ENCODE assay signal across 11 cellular contexts in the genomic region with DNA sequence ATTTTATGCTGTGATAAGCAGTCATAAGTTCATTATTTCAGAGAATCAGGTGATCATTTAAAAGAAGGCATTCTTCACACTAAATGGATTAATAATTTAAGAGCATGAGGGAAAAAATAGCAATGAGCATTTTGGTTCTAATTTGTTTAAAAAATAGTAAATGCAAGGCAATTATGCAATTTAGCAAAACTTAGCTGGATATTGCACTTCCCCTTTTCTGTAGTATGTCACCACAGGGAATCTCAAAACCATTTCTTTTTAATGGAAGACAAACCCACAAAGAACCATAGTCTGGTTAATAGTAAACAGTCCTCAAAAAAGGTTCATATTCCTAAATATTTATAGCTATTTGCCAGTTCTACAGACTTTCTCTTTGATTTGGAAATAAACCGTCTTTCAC.
"Had no signal": no experiment of that assay in that cellular context is flagged by ENCODE, and none has a peak within 500 bp of the region (broad histone marks: within the 10 kb centered on the region; RNA-seq: fewer than 3 reads in every experiment).

No MANE protein-coding gene starts in this region.

- H3K27ac ChIP-seq: foreskin keratinocyte, hepatocyte, transverse colon, uterus had no signal

- H3K27me3 ChIP-seq: foreskin keratinocyte, hepatocyte, transverse colon, uterus had no signal

- H3K4me1 ChIP-seq: foreskin keratinocyte, uterus had no signal

- H3K4me2 ChIP-seq: hepatocyte had no signal

- H2AFZ ChIP-seq: hepatocyte had no signal

- H3K79me2 ChIP-seq: hepatocyte had no signal

- ATAC-seq: activated CD8-positive, alpha-beta T cell treated with anti-CD3 and anti-CD28 coated beads for 36 hours; foreskin keratinocyte had no signal

- DNase-seq: activated CD4-positive, alpha-beta T cell treated with anti-CD3 and anti-CD28 coated beads, Interleukin-2, amount 10 ng/mL, durations not matched to agents 24 days and 14 days; activated CD8-positive, alpha-beta T cell treated with anti-CD3 and anti-CD28 coated beads for 36 hours; activated naive CD4-positive, alpha-beta T cell treated with anti-CD3 and anti-CD28 coated beads for 36 hours; activated T-cell treated with anti-CD3 and anti-CD28 coated beads, Interleukin-2, amount 50 U/mL, for 24 hours; anterior cingulate cortex; caudate nucleus; foreskin keratinocyte; stimulated activated CD4-positive, alpha-beta T cell treated with anti-CD3 and anti-CD28 coated beads, Interleukin-2, amount 100 ng/mL, for 48 hours; transverse colon; uterus had no signal

- H3K9me3 ChIP-seq: transverse colon, uterus had no signal

- H3K4me3 ChIP-seq: hepatocyte, transverse colon, uterus had no signal

- H3K36me3 ChIP-seq: uterus had no signal
